Comparison of ENCODE assay signal across 22 cellular contexts in the genomic region with DNA sequence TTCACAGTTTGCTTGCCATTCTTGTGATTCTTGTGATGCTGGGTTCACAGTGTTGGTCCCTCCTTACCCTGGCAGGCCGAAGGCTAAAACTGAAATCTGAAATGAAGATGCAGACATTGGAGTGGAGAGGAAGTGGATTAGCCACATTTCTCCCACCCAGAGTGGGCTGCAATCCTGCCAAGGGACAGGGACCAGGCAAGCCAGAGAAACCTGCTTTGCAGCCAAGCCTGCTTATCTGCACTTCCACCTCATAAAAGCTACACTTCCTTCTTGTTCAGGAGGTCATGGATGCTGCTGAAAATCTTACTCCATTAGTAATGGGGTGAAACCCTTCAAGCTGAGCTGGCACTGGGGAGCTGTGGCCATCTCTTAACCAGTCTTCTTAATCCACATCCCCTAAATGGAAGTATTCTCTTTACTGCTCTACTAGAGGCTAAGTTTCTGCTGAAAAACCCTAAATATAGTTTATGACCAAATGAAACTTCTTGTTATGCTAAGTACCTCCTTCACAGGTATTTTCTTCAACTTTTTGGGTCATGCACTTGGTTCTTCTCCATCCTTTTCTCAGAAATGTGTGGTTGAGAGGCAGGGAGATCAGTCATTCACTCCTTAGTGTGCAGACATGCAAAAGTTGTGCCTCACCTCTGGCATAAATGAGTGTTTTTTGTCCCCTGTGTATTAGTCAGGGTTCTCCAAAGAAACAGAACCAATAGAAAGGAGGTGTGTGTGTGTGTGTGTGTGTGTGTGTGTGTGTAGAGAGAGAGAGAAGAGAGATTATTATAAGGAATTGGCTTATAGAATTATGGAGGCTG.
DNase-seq lines count a peak whose midpoint lies in the region; ATAC-seq, FAIRE-seq and TF ChIP-seq lines count a peak whose summit lies in the region.
"Had no signal": no experiment of that assay in that cellular context is flagged by ENCODE, and none has a peak within 500 bp of the region (broad histone marks: within the 10 kb centered on the region; RNA-seq: fewer than 3 reads in every experiment).

No MANE protein-coding gene starts in this region.

- H3K9me3 Mint-ChIP-seq in Calu3 (ENCODE audit: low read depth, unreplicated experiment): no peaks in the 10 kb centered on the region
- H3K9me3 Mint-ChIP-seq: CD4-positive, alpha-beta T cell; dendritic cell treated with granulocyte-macrophage colony-stimulating factor and Interleukin-4, amounts not matched to agents 40 ng/mL and 50 ng/mL, for 4 days; natural killer cell had no signal

- no peak for TF ChIP-seq POLR2A in gastroesophageal sphincter (IDR thresholded peaks at IDR 0.05)

- intact Hi-C loops in Calu3 (cut with micrococcal nuclease; ENCODE audit: unreplicated experiment) (loop anchor here (5.0 kb wide), 1 partner anchor 46 kb away; no protein-coding TSS in a partner anchor), colonic mucosa (cut with DNase I) (no loop called here)

- H3K27me3 Mint-ChIP-seq in Calu3 (ENCODE audit: unreplicated experiment): no peaks in the 10 kb centered on the region

- H3K27ac Mint-ChIP-seq in Calu3 (ENCODE audit: unreplicated experiment): peak overlapping the region; percentile 64
- H3K27ac Mint-ChIP-seq: CD4-positive, alpha-beta T cell; dendritic cell treated with granulocyte-macrophage colony-stimulating factor and Interleukin-4, amounts not matched to agents 40 ng/mL and 50 ng/mL, for 4 days; natural killer cell; stimulated activated memory B cell treated with anti-CD40 and anti-IgM and Interleukin-4, amounts not matched to agents 10 μg/mL and 1 μg/mL and 100 μg/mL, for 72 hours had no signal

- TF ChIP-seq EP300 in gastroesophageal sphincter (IDR thresholded peaks at IDR 0.05): no peak

- no peak for ATAC-seq in gastroesophageal sphincter
- ATAC-seq: natural killer cell; stimulated activated memory B cell treated with anti-CD40 and anti-IgM and Interleukin-4, amounts not matched to agents 10 μg/mL and 1 μg/mL and 100 μg/mL, for 72 hours had no signal

- H4K20me1 ChIP-seq in osteoblast (ENCODE audit: insufficient read depth, low read length): no peaks in the 10 kb centered on the region

- CTCF ChIA-PET in Calu3 (lab: Charles Lee): interaction anchor here (0.5 to 0.9 kb wide), 3 partner anchors 9 to 131 kb away, joined by 3 to 6 read pairs (median 3); no protein-coding TSS in a partner anchor

- peaks cover 69% of the 10 kb centered on the region for H3K4me1 Mint-ChIP-seq in Calu3 (ENCODE audit: low read depth, unreplicated experiment)
- H3K4me1 Mint-ChIP-seq: natural killer cell had no signal

- H3K36me3 Mint-ChIP-seq in Calu3 (ENCODE audit: insufficient read depth, unreplicated experiment): peaks cover 10% of the 10 kb centered on the region
- H3K36me3 Mint-ChIP-seq: natural killer cell; stimulated activated memory B cell treated with anti-CD40 and anti-IgM and Interleukin-4, amounts not matched to agents 10 μg/mL and 1 μg/mL and 100 μg/mL, for 72 hours had no signal

- TF ChIP-seq CTCF in Calu3 (IDR thresholded peaks at IDR 0.05; ENCODE audit: unreplicated experiment) (no peak), LNCaP clone FGC (IDR thresholded peaks at IDR 0.05; ENCODE audit: control insufficient read depth, extremely low read depth, insufficient read depth) (no peak), colonic mucosa (IDR thresholded peaks at IDR 0.05) (no peak), osteoblast (IDR thresholded peaks at IDR 0.05; ENCODE audit: extremely low read depth, low read depth, low read length) (no peak), gastroesophageal sphincter (IDR thresholded peaks at IDR 0.05) (no peak)

- no TSS peak for BruUV-seq in Calu3 (replicated peaks; lab: Mats Ljungman, UMichigan)

- H3K9me3 ChIP-seq in colonic mucosa (no peaks in the 10 kb centered on the region), osteoblast (ENCODE audit: low read depth, low read length) (no peaks in the 10 kb centered on the region), gastroesophageal sphincter (no peaks in the 10 kb centered on the region)
- H3K9me3 ChIP-seq: adrenal gland, MG63, thyroid gland had no signal

- H3K4me3 ChIP-seq in LNCaP clone FGC (ENCODE audit: low read depth, low read length) (no peak overlapping the region), colonic mucosa (no peak overlapping the region), osteoblast (ENCODE audit: insufficient read depth, low read length) (no peak overlapping the region), gastroesophageal sphincter (no peak overlapping the region)
- H3K4me3 ChIP-seq: adrenal gland, cardiac muscle cell, MG63, thyroid gland had no signal

- no peak overlapping the region for H3K9ac ChIP-seq in colonic mucosa (ENCODE audit: low read depth in 2 of 2, low read length in 2 of 2)

- H3K36me3 ChIP-seq in colonic mucosa: no peaks in the 10 kb centered on the region
- H3K36me3 ChIP-seq in osteoblast (ENCODE audit: insufficient read depth, low read length): no peaks in the 10 kb centered on the region
- H3K36me3 ChIP-seq in gastroesophageal sphincter: no peaks in the 10 kb centered on the region
- H3K36me3 ChIP-seq: adrenal gland, cardiac muscle cell, MG63, thyroid gland had no signal

- no peak overlapping the region for H3K4me3 Mint-ChIP-seq in Calu3 (ENCODE audit: low read depth, unreplicated experiment)
- H3K4me3 Mint-ChIP-seq: CD4-positive, alpha-beta T cell; dendritic cell treated with granulocyte-macrophage colony-stimulating factor and Interleukin-4, amounts not matched to agents 40 ng/mL and 50 ng/mL, for 4 days; natural killer cell; stimulated activated memory B cell treated with anti-CD40 and anti-IgM and Interleukin-4, amounts not matched to agents 10 μg/mL and 1 μg/mL and 100 μg/mL, for 72 hours had no signal

- no CpG with 5 or more reads among the region's 1 CpG for WGBS in gastroesophageal sphincter (ENCODE audit: low coverage in 1 of 2), 2 donors

- FAIRE-seq in RCC 7860 (lab: Jason Lieb, UNC): no peak
- FAIRE-seq: frontal cortex had no signal

- H3K4me2 ChIP-seq in osteoblast (ENCODE audit: insufficient read depth, low read length): no peak overlapping the region

- H3K27me3 ChIP-seq in colonic mucosa (no peaks in the 10 kb centered on the region), osteoblast (ENCODE audit: insufficient read depth, low read length) (no peaks in the 10 kb centered on the region), gastroesophageal sphincter (peaks cover 4% of the 10 kb centered on the region)
- H3K27me3 ChIP-seq: cardiac muscle cell, MG63, thyroid gland had no signal

- H3K79me2 ChIP-seq in osteoblast (ENCODE audit: insufficient read depth, low read length): no peaks in the 10 kb centered on the region

- H3K4me1 ChIP-seq in colonic mucosa (peaks cover 5% of the 10 kb centered on the region), osteoblast (ENCODE audit: insufficient read depth, low read length) (peaks cover 31% of the 10 kb centered on the region), gastroesophageal sphincter (no peaks in the 10 kb centered on the region)
- H3K4me1 ChIP-seq: adrenal gland had no signal

- H3K27ac ChIP-seq in colonic mucosa (no peak overlapping the region), osteoblast (ENCODE audit: low read depth, low read length) (no peak overlapping the region), gastroesophageal sphincter (no peak overlapping the region)
- H3K27ac ChIP-seq: adrenal gland, cardiac muscle cell, thyroid gland had no signal

- peak; percentile 39 for DNase-seq in Calu3
- peak; percentile 65 for DNase-seq in LNCaP clone FGC (ENCODE audit: low read depth)
- peak; percentile 76 for DNase-seq in colonic mucosa
- no peak for DNase-seq in osteoblast (ENCODE audit: insufficient read length, low spot score, missing footprints)
- DNase-seq in SKM-1 (lab: John Stamatoyannopoulos, UW; ENCODE audit: unreplicated experiment): no peak
- no peak for DNase-seq in foreskin melanocyte
- no peak for DNase-seq in RCC 7860 (ENCODE audit: low spot score)
- DNase-seq: activated CD4-positive, alpha-beta T cell treated with anti-CD3 and anti-CD28 coated beads, Interleukin-2, amount 50 U/mL, for 1 hour; adrenal gland; CD4-positive, alpha-beta T cell; mesendoderm; MG63; natural killer cell; NCI-H1694; NCI-H69; Right ventricle myocardium superior; thyroid gland had no signal

- peak overlapping the region; percentile 5 for H2AFZ ChIP-seq in osteoblast (ENCODE audit: low read length)

Comparison
In these comparisons a context has a peak if more than half of its experiments do, and no peak if none do; other contexts are left out.
1. DNase-seq: peak in Calu3 (single experiment), LNCaP clone FGC (single experiment) and colonic mucosa (single experiment); none in osteoblast (single experiment), SKM-1 (single experiment), foreskin melanocyte (single experiment) and RCC 7860 (single experiment).